ENCODE assay signal across 25 cellular contexts in the genomic region with DNA sequence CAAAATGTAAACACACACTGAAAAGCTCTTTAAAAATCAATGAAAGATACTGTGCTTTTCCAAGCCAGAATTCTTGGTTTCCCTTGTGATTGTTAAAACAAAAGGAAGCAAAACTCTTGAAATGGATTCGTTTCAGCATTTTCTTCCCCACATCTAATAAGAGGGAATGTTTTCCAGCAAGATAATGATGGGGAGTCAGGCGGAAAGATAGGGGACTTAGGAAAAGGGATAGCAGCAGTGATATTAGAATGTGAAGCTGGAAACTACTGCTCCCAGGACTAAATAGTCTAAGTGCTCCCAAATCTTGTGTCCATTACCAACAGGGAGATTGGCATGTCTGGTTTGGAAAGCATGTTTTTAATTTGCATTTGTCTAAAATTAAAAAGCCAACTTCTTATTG.
"Had no signal": no experiment of that assay in that cellular context is flagged by ENCODE, and none has a peak within 500 bp of the region (broad histone marks: within the 10 kb centered on the region; RNA-seq: fewer than 3 reads in every experiment).

No MANE protein-coding gene starts in this region.

- H3K4me1 ChIP-seq: gastroesophageal sphincter, transverse colon had no signal

- H3K36me3 ChIP-seq: gastroesophageal sphincter, right lobe of liver, transverse colon, vagina had no signal

- DNase-seq: activated CD4-positive, alpha-beta T cell treated with anti-CD3 and anti-CD28 coated beads for 36 hours; activated CD4-positive, alpha-beta T cell treated with anti-CD3 and anti-CD28 coated beads, Interleukin-2, amount 50 U/mL, for 4 hours; activated CD4-positive, CD25-positive, alpha-beta regulatory T cell; activated naive CD4-positive, alpha-beta T cell; activated T-cell treated with anti-CD3 and anti-CD28 coated beads for 4 hours; activated T-cell treated with anti-CD3 and anti-CD28 coated beads, Interleukin-2, amount 50 U/mL, for 72 hours; body of pancreas; dermis blood vessel endothelial cell; effector CD4-positive, alpha-beta T cell; hippocampal formation; immature natural killer cell; kidney; left colon; midbrain; naive thymus-derived CD4-positive, alpha-beta T cell; right lobe of liver; stimulated activated CD4-positive, alpha-beta T cell treated with anti-CD3 and anti-CD28 coated beads, Interleukin-2, amount 100 ng/mL, for 48 hours; stimulated activated naive CD4-positive, alpha-beta T cell treated with Interleukin-2 at 50 U/mL for 16 hours; T-helper 1 cell; transverse colon had no signal

- FAIRE-seq: colon, endometrium, kidney had no signal

- H3K9me3 ChIP-seq: body of pancreas, gastroesophageal sphincter, right lobe of liver, transverse colon, vagina had no signal

- H3K4me3 ChIP-seq: body of pancreas, gastroesophageal sphincter, right lobe of liver, transverse colon, vagina had no signal

- H3K27me3 ChIP-seq: body of pancreas, gastroesophageal sphincter, right lobe of liver, transverse colon, vagina had no signal

- H3K27ac ChIP-seq: body of pancreas, epithelial cell of prostate, gastroesophageal sphincter, right lobe of liver, transverse colon, vagina had no signal
